In genomic region chr22:23565288-23565941, GRCh38 we compare ENCODE assay signal across 9 cellular contexts. TPM values are rescaled to one million over a fixed set of nuclear protein-coding genes. Genes with fewer than 3 reads are reported as not detected.
DNase-seq lines count a peak whose midpoint lies in the region; ATAC-seq and TF ChIP-seq lines count a peak whose summit lies in the region.
"Had no signal": no experiment of that assay in that cellular context is flagged by ENCODE, and none has a peak within 500 bp of the region (broad histone marks: within the 10 kb centered on the region; RNA-seq: fewer than 3 reads in every experiment).

No MANE protein-coding gene starts in this region.

- POLR2A ChIA-PET in SK-N-SH (lab: Yijun Ruan, JAX): no interaction called here

- H2AFZ ChIP-seq in SK-N-SH (ENCODE audit: low read depth): no peak overlapping the region

- WGBS in SK-N-SH (ENCODE audit: low lambda C conversion rate): 49% methylated on average over 12 of the region's 12 CpGs

- TF ChIP-seq CTCF in SK-N-SH (IDR thresholded peaks at IDR 0.05) (no peak; the same call in 1 of the 2 replicates), fibroblast of mammary gland (conservative IDR thresholded peaks at IDR 0.05; ENCODE audit: control insufficient read depth, insufficient read depth, low read depth, low read length) (no peak), progenitor cell of endocrine pancreas (IDR thresholded peaks at IDR 0.05; ENCODE audit: unreplicated experiment) (peak; percentile 19)

- H3K36me3 ChIP-seq in SK-N-SH (replicated peaks in 1 of 2; ENCODE audit: control insufficient read depth in 1 of 2, insufficient read depth in 2 of 2, low read length in 1 of 2): no peaks in the 10 kb centered on the region

- H3K9me3 Mint-ChIP-seq in progenitor cell of endocrine pancreas (ENCODE audit: low read depth): no peaks in the 10 kb centered on the region

- no peaks in the 10 kb centered on the region for H3F3A ChIP-seq in SK-N-SH (replicated peaks; ENCODE audit: insufficient read depth)

- no peaks in the 10 kb centered on the region for H3K27me3 Mint-ChIP-seq in progenitor cell of endocrine pancreas

- H3K4me1 Mint-ChIP-seq in progenitor cell of endocrine pancreas (ENCODE audit: low read depth): peaks cover 37% of the 10 kb centered on the region

- peaks cover 18% of the 10 kb centered on the region for H3K27me3 ChIP-seq in SK-N-SH (ENCODE audit: insufficient read depth)

- H3K36me3 Mint-ChIP-seq in progenitor cell of endocrine pancreas (ENCODE audit: insufficient read depth): no peaks in the 10 kb centered on the region

- H3K27ac ChIP-seq in SK-N-SH (ENCODE audit: low read depth in 2 of 2, low read length in 1 of 2): no peak overlapping the region

- DNase-seq in activated CD4-positive, alpha-beta T cell treated with anti-CD3 and anti-CD28 coated beads for 48 hours: peak; percentile 12
- DNase-seq in activated CD4-positive, alpha-beta T cell treated with anti-CD3 and anti-CD28 coated beads, Interleukin-2, amount 50 U/mL, for 4 hours: no peak
- DNase-seq in SK-N-SH: peak; percentile 67
- peak; percentile 5 for DNase-seq in fibroblast of mammary gland (ENCODE audit: low read depth)
- DNase-seq in progenitor cell of endocrine pancreas (ENCODE audit: low spot score, unreplicated experiment): peak; percentile 53
- DNase-seq in stimulated activated CD4-positive, alpha-beta T cell treated with anti-CD3 and anti-CD28 coated beads, Interleukin-4, amount 100 ng/mL, for 4 hours: no peak
- no peak for DNase-seq in cerebellum (ENCODE audit: low spot score)

- TF ChIP-seq RAD21 in SK-N-SH (IDR thresholded peaks at IDR 0.05; ENCODE audit: low read length): no peak

- H3K4me1 ChIP-seq in SK-N-SH (ENCODE audit: control insufficient read depth in 1 of 2, insufficient read depth in 2 of 2, low read depth in 1 of 2, low read length in 1 of 2): peaks cover 0 to 8% of the 10 kb centered on the region in 2 experiments; a peak in 1 of 4 replicates

- H3K4me3 ChIP-seq in SK-N-SH (ENCODE audit: low read depth in 2 of 2, low read length in 1 of 2): peak overlapping the region in 1 of 2 experiments; percentile 42; a peak in 2 of 4 replicates
- H3K4me3 ChIP-seq in fibroblast of mammary gland (ENCODE audit: control insufficient read depth, low read depth, low read length): no peak overlapping the region

- H3K9me3 ChIP-seq in SK-N-SH: no peaks in the 10 kb centered on the region

- H4K20me1 ChIP-seq in SK-N-SH (ENCODE audit: insufficient read depth): no peaks in the 10 kb centered on the region

- H3K79me2 ChIP-seq in SK-N-SH (ENCODE audit: insufficient read depth): no peaks in the 10 kb centered on the region

- ATAC-seq in HG03442 (IDR thresholded peaks at IDR 0.05; ENCODE audit: unreplicated experiment): no peak

- TF ChIP-seq EP300 in SK-N-SH (IDR thresholded peaks at IDR 0.05; ENCODE audit: borderline replicate concordance in 1 of 2, low read depth in 1 of 2, low read length in 1 of 2): no peak

- H3K9me2 ChIP-seq in SK-N-SH: no peaks in the 10 kb centered on the region

- CTCF ChIA-PET in SK-N-SH (lab: Yijun Ruan, JAX): interaction anchor here (1.0 to 1.3 kb wide), 3 partner anchors 22 to 284 kb away, joined by 3 to 7 read pairs (median 3); no protein-coding TSS in a partner anchor

- no peak overlapping the region for H3K9ac ChIP-seq in SK-N-SH

- H3K27ac Mint-ChIP-seq in progenitor cell of endocrine pancreas: peak overlapping the region; percentile 95

- peak overlapping the region; percentile 72 for H3K4me2 ChIP-seq in SK-N-SH

- H3K4me3 Mint-ChIP-seq in progenitor cell of endocrine pancreas (ENCODE audit: low read depth): peak overlapping the region; percentile 76

TF ChIP-seq in SK-N-SH, 30 proteins besides CTCF, POLR2A, EP300 and RAD21:
- no peak for TF ChIP-seq SMC3 (IDR thresholded peaks at IDR 0.05; ENCODE audit: low read depth, low read length)
- no peak for TF ChIP-seq RCOR1 (IDR thresholded peaks at IDR 0.05; ENCODE audit: low read length)
- TF ChIP-seq ZBTB33 (IDR thresholded peaks at IDR 0.05; ENCODE audit: borderline replicate concordance, low read depth): no peak
- TF ChIP-seq RXRA (IDR thresholded peaks at IDR 0.05; ENCODE audit: borderline replicate concordance, low read depth): no peak
- TF ChIP-seq FOXJ3 (CRISPR knock-in tag; IDR thresholded peaks at IDR 0.05): no peak
- TF ChIP-seq FOSL2 (IDR thresholded peaks at IDR 0.05; ENCODE audit: borderline replicate concordance, low read depth): no peak
- TF ChIP-seq EZH2phosphoT487 (IDR thresholded peaks at IDR 0.05; ENCODE audit: borderline replicate concordance, low read depth): no peak
- no peak for TF ChIP-seq MXI1 (IDR thresholded peaks at IDR 0.05; ENCODE audit: low read depth, low read length)
- TF ChIP-seq IRF3 (IDR thresholded peaks at IDR 0.05; ENCODE audit: low read depth, low read length): no peak
- TF ChIP-seq POLR2AphosphoS5 (IDR thresholded peaks at IDR 0.05; ENCODE audit: low read depth, low read length): no peak
- TF ChIP-seq TEAD4 (IDR thresholded peaks at IDR 0.05; ENCODE audit: borderline replicate concordance, insufficient read depth): no peak
- no peak for TF ChIP-seq NFIC (IDR thresholded peaks at IDR 0.05; ENCODE audit: borderline replicate concordance)
- TF ChIP-seq SIN3A (IDR thresholded peaks at IDR 0.05; ENCODE audit: borderline replicate concordance, low read depth, low read length): no peak

RNA-seq across cellular contexts. Expression of gene IGLL1, which starts 14.7 kb away (rescaled TPM):
- not detected in 2 replicates for polyA plus RNA-seq in SK-N-SH (2012; rRNA removed)
- polyA plus RNA-seq in SK-N-SH (2012; cell fraction: cytosol; rRNA removed): not detected in 2 replicates
- 0.22 TPM in 1 of 2 replicates, not detected in the other for polyA plus RNA-seq in SK-N-SH (2012; cell fraction: nucleus; rRNA removed)
- total RNA-seq in progenitor cell of endocrine pancreas: not detected in 2 replicates
- not detected for total RNA-seq in cerebellum
- total RNA-seq: activated CD8-positive, alpha-beta memory T cell treated with anti-CD3 and anti-CD28 coated beads for 36 hours had no signal

Comparison
In these comparisons a context has a peak if more than half of its experiments do, and no peak if none do; other contexts are left out.
1. DNase-seq: peak in activated CD4-positive, alpha-beta T cell treated with anti-CD3 and anti-CD28 coated beads for 48 hours (single experiment), SK-N-SH (single experiment), fibroblast of mammary gland (single experiment) and progenitor cell of endocrine pancreas (single experiment); none in activated CD4-positive, alpha-beta T cell treated with anti-CD3 and anti-CD28 coated beads, Interleukin-2, amount 50 U/mL, for 4 hours (0 of 2), stimulated activated CD4-positive, alpha-beta T cell treated with anti-CD3 and anti-CD28 coated beads, Interleukin-4, amount 100 ng/mL, for 4 hours (0 of 2) and cerebellum (single experiment).